ENCODE assay signal across 8 cellular contexts in the genomic region with DNA sequence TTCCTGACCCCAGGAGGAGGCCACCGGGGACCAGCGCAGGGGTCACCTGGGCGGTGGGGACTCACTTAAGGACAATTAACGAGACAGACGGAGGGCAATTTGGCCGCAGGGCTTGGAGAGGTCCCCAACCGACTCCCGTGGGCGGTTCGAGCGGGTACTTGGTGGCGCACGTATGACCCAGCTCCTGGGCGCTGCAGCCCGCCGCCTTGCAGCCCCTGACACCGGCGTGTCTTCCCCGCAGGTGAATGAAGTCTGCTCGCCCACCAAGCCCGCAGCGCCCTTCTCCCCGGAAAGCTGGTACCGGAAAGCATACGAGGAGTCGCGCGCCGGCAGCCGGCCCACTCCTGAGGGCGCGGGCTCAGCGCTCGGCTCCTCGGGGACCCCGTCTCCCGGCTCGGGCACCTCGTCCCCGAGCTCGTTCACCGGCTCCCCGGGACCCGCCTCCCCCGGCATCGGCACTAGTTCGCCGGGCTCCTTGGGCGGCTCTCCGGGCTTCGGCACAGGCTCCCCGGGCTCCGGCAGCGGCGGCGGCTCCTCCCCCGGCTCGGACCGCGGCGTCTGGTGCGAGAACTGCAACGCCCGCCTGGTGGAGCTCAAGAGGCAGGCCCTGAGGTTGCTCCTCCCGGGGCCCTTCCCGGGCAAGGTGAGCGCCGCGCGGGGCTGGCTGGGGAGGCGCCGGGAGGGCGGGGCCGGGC. TPM values are rescaled to one million over a fixed set of nuclear protein-coding genes. Genes with fewer than 3 reads are reported as not detected.
DNase-seq lines count a peak whose midpoint lies in the region; ATAC-seq, FAIRE-seq and TF ChIP-seq lines count a peak whose summit lies in the region.

No MANE protein-coding gene starts in this region.

- H3K4me2 ChIP-seq in HepG2 (ENCODE audit: low read depth, low read length): peak overlapping the region; percentile 85

- DNase-seq in Ammon's horn (ENCODE audit: low spot score) (peak; percentile 75), GM19239 (ENCODE audit: insufficient read length, low spot score) (peak; percentile 96), NCI-H446 treated with DMSO at 0.1 percent for 48 hours (lab: John Stamatoyannopoulos, UW) (peak; percentile 9), dedifferentiated amniotic fluid mesenchymal stem cell (ENCODE audit: extremely low spot score) (peak; percentile 80), HepG2 (ENCODE audit: low spot score) (peak; percentile 50)
- peak; percentile 83 for DNase-seq in activated CD4-positive, alpha-beta T cell treated with anti-CD3 and anti-CD28 coated beads, Interleukin-2, amount 10 ng/mL, durations not matched to agents 7 days and 5 days
- DNase-seq in stimulated activated CD4-positive, alpha-beta T cell treated with anti-CD3 and anti-CD28 coated beads, Interleukin-2, amount 100 ng/mL, for 4 hours (ENCODE audit: low read depth): peak; percentile 63

- ATAC-seq in HG03378 (IDR thresholded peaks at IDR 0.05; ENCODE audit: unreplicated experiment) (peak; percentile 73), HepG2 (peak; percentile 89)

- POLR2A ChIA-PET in activated CD4-positive, alpha-beta T cell treated with anti-CD3 and anti-CD28 coated beads, Interleukin-2, amount 10 ng/mL, durations not matched to agents 7 days and 5 days (lab: Charles Lee): no interaction called here
- POLR2A ChIA-PET in HepG2 (lab: Yijun Ruan, JAX): no interaction called here

- peak; percentile 83 for TF ChIP-seq CTCF in HepG2 (CRISPR knock-in tag; IDR thresholded peaks at IDR 0.05)

- H3K4me3 ChIP-seq in HepG2 (replicated peaks in 1 of 3; ENCODE audit: insufficient read depth in 1 of 3, low read depth in 2 of 3, low read length in 3 of 3): peak overlapping the region; percentile 54 to 73 (median 57)

- FAIRE-seq in GM19239 (lab: Jason Lieb, UNC): peak; percentile 60
- no peak for FAIRE-seq in HepG2 (lab: Jason Lieb, UNC)

- peaks cover 14 to 60% of the 10 kb centered on the region in 2 experiments for H3K27me3 ChIP-seq in HepG2 (ENCODE audit: control insufficient read depth in 1 of 2, insufficient read depth in 2 of 2, low read length in 2 of 2)

- peaks cover 66% of the 10 kb centered on the region for H3K27me3 Mint-ChIP-seq in activated CD4-positive, alpha-beta T cell treated with anti-CD3 and anti-CD28 coated beads, Interleukin-2, amount 10 ng/mL, durations not matched to agents 7 days and 5 days

- no CpG with 5 or more reads among the region's 74 CpGs for WGBS in HepG2 (ENCODE audit: low lambda C conversion rate)

- peak; percentile 91 for TF ChIP-seq RAD21 in HepG2 (CRISPR knock-in tag; IDR thresholded peaks at IDR 0.05)

- H3K27ac ChIP-seq in HepG2 (ENCODE audit: extremely low read length, insufficient read depth, low read length): no peak overlapping the region

- H3K9me3 ChIP-seq in HepG2 (ENCODE audit: low read length): no peaks in the 10 kb centered on the region

- H3K27ac Mint-ChIP-seq in activated CD4-positive, alpha-beta T cell treated with anti-CD3 and anti-CD28 coated beads, Interleukin-2, amount 10 ng/mL, durations not matched to agents 7 days and 5 days: no peak overlapping the region

- TF ChIP-seq POLR2A in HepG2 (IDR thresholded peaks at IDR 0.05; ENCODE audit: insufficient read depth in 1 of 2, low read depth in 2 of 2, low read length in 2 of 2): no peak

- no TSS peak for BruUV-seq in HepG2 (replicated peaks; lab: Mats Ljungman, UMichigan)

- H3K4me1 Mint-ChIP-seq in activated CD4-positive, alpha-beta T cell treated with anti-CD3 and anti-CD28 coated beads, Interleukin-2, amount 10 ng/mL, durations not matched to agents 7 days and 5 days: peaks cover 24% of the 10 kb centered on the region

- 0 out of 2 replicates have a peak overlapping the region, but pooled peaks have one; percentile 10 for H3K9ac ChIP-seq in HepG2 (ENCODE audit: insufficient read depth, low read depth, low read length)

- CTCF ChIA-PET in activated CD4-positive, alpha-beta T cell treated with anti-CD3 and anti-CD28 coated beads, Interleukin-2, amount 10 ng/mL, durations not matched to agents 7 days and 5 days (lab: Charles Lee): interaction anchor here (0.6 to 1.8 kb wide), 14 partner anchors 8 to 1540 kb away, joined by 3 to 9 read pairs (median 3); no protein-coding TSS in a partner anchor
- CTCF ChIA-PET in HepG2 (lab: Yijun Ruan, JAX; ENCODE audit: low intra/inter-chr PET ratio, low total read pairs): interaction anchor here (2.4 kb wide), 1 partner anchor 121 kb away, joined by 10 read pairs; no protein-coding TSS in a partner anchor

- peak overlapping the region; percentile 65 for H3K4me3 Mint-ChIP-seq in activated CD4-positive, alpha-beta T cell treated with anti-CD3 and anti-CD28 coated beads, Interleukin-2, amount 10 ng/mL, durations not matched to agents 7 days and 5 days

- no peak overlapping the region for H2AFZ ChIP-seq in HepG2 (ENCODE audit: low read length)

- intact Hi-C loops in HepG2 (cut with micrococcal nuclease; ENCODE audit: unreplicated experiment): loop anchor here (5.0 to 10.0 kb wide), 2 partner anchors 241 to 959 kb away; no protein-coding TSS in a partner anchor

- H4K20me1 ChIP-seq in HepG2 (ENCODE audit: insufficient read depth, low read length): no peaks in the 10 kb centered on the region

- peaks cover 40% of the 10 kb centered on the region for H3K4me1 ChIP-seq in HepG2 (ENCODE audit: insufficient read depth, low read length)

- no peaks in the 10 kb centered on the region for H3K9me3 Mint-ChIP-seq in activated CD4-positive, alpha-beta T cell treated with anti-CD3 and anti-CD28 coated beads, Interleukin-2, amount 10 ng/mL, durations not matched to agents 7 days and 5 days

- H3K79me2 ChIP-seq in HepG2 (ENCODE audit: insufficient read depth, low read length): no peaks in the 10 kb centered on the region

- TF ChIP-seq EP300 in HepG2 (IDR thresholded peaks at IDR 0.05; ENCODE audit: low read depth in 2 of 2, low read length in 2 of 2): no peak
- no peak for TF ChIP-seq EP300 in HepG2 (CRISPR knock-in tag; IDR thresholded peaks at IDR 0.05; ENCODE audit: borderline replicate concordance)

- no peaks in the 10 kb centered on the region for H3K36me3 Mint-ChIP-seq in activated CD4-positive, alpha-beta T cell treated with anti-CD3 and anti-CD28 coated beads, Interleukin-2, amount 10 ng/mL, durations not matched to agents 7 days and 5 days (ENCODE audit: low read depth)

- in situ Hi-C loops in HepG2 (cut with HindIII; ENCODE audit: extremely low pct_ligation_motif_present, low pct_unique_long_range_greater_than_20kb): loop anchor here (5.0 to 25.0 kb wide), 3 partner anchors 121 to 1331 kb away; no protein-coding TSS in a partner anchor

- no peaks in the 10 kb centered on the region for H3K36me3 ChIP-seq in HepG2 (replicated peaks in 1 of 2; ENCODE audit: control insufficient read depth in 1 of 2, insufficient read depth in 2 of 2, low read length in 2 of 2)

RNA-seq across cellular contexts. Expression of a gene that starts 1.4 kb away (rescaled TPM):
- not detected for total RNA-seq in activated CD4-positive, alpha-beta T cell treated with anti-CD3 and anti-CD28 coated beads, Interleukin-2, amount 10 ng/mL, durations not matched to agents 7 days and 5 days
- 0.03 and 0.09 TPM in 2 replicates for total RNA-seq in HepG2 (2016; rRNA removed; fragmentation: Illumina TruSeq; extraction: Trizol)
- 0.20 TPM in 1 of 2 replicates, not detected in the other for total RNA-seq in HepG2 (2016; cell fraction: cytosol; rRNA removed; fragmentation: Illumina TruSeq; extraction: Trizol; ENCODE audit: low read depth)
- total RNA-seq in HepG2 (2016; cell fraction: insoluble cytoplasmic fraction; rRNA removed; fragmentation: Illumina TruSeq; extraction: Trizol): 0.06 and 0.07 TPM in 2 replicates
- 0.09 and 0.10 TPM in 2 replicates for total RNA-seq in HepG2 (2016; cell fraction: membrane; rRNA removed; fragmentation: Illumina TruSeq; extraction: Trizol)
- 0.06 and 0.09 TPM in 2 replicates for total RNA-seq in HepG2 (2016; cell fraction: nucleus; rRNA removed; fragmentation: Illumina TruSeq; extraction: Trizol)
- polyA plus RNA-seq in HepG2 (2011; rRNA removed): 0.08 and 0.09 TPM in 2 replicates
- polyA plus RNA-seq in HepG2 (2011; cell fraction: cytosol; rRNA removed): 0.03 and 0.05 TPM in 2 replicates
- 0.39 and 0.78 TPM in 2 replicates for polyA plus RNA-seq in HepG2 (2011; cell fraction: nucleus; rRNA removed)
- polyA plus RNA-seq in HepG2 (2012): 0.23 and 0.25 TPM in 2 replicates
- not detected in 2 replicates for polyA plus RNA-seq in HepG2 (2016; cell fraction: cytosol; fragmentation: Illumina TruSeq; extraction: Trizol; ENCODE audit: low read depth)
- 0.10 TPM in 1 of 2 replicates, not detected in the other for polyA plus RNA-seq in HepG2 (2016; cell fraction: insoluble cytoplasmic fraction; fragmentation: Illumina TruSeq; extraction: Trizol; ENCODE audit: low read depth)
- not detected in 2 replicates for polyA plus RNA-seq in HepG2 (2016; cell fraction: membrane; fragmentation: Illumina TruSeq; extraction: Trizol; ENCODE audit: low read depth)
- 0.15 TPM in 1 of 2 replicates, not detected in the other for polyA plus RNA-seq in HepG2 (2016; cell fraction: nucleus; fragmentation: Illumina TruSeq; extraction: Trizol; ENCODE audit: insufficient read depth, low read depth)
- polyA minus RNA-seq in HepG2 (2011; rRNA and poly(A)+ RNA removed; ENCODE audit: low replicate concordance): 0.02 and 0.26 TPM in 2 replicates
- polyA minus RNA-seq in HepG2 (2011; cell fraction: cytosol; rRNA and poly(A)+ RNA removed): 0.09 and 0.20 TPM in 2 replicates
- 0.39 and 1.2 TPM in 2 replicates for polyA minus RNA-seq in HepG2 (2011; cell fraction: nucleus; rRNA and poly(A)+ RNA removed)

Comparison
In these comparisons a context has a peak if more than half of its experiments do, and no peak if none do; other contexts are left out.
1. DNase-seq: peak in every context shown above with its lines; median percentile 96 in GM19239; 83 in activated CD4-positive, alpha-beta T cell treated with anti-CD3 and anti-CD28 coated beads, Interleukin-2, amount 10 ng/mL, durations not matched to agents 7 days and 5 days; 80 in dedifferentiated amniotic fluid mesenchymal stem cell; 75 in Ammon's horn; 63 in stimulated activated CD4-positive, alpha-beta T cell treated with anti-CD3 and anti-CD28 coated beads, Interleukin-2, amount 100 ng/mL, for 4 hours; 50 in HepG2; 9 in NCI-H446 treated with DMSO at 0.1 percent for 48 hours.